ENCODE assay signal across 26 cellular contexts in genomic region chr5:144395704-144396103, GRCh38.
A peak's percentile ranks its signal among the peaks of the same experiment; 100 is the strongest.
DNase-seq lines count a peak whose midpoint lies in the region; ATAC-seq and TF ChIP-seq lines count a peak whose summit lies in the region.
"Had no signal": no experiment of that assay in that cellular context is flagged by ENCODE, and none has a peak within 500 bp of the region (broad histone marks: within the 10 kb centered on the region; RNA-seq: fewer than 3 reads in every experiment).

No MANE protein-coding gene starts in this region.

- H3K27ac Mint-ChIP-seq in Caco-2 (ENCODE audit: unreplicated experiment), result no peak overlapping the region
- H3K27ac Mint-ChIP-seq: activated CD8-positive, alpha-beta T cell treated with anti-CD3 and anti-CD28 coated beads, Interleukin-2, amount 10 ng/mL, durations not matched to agents 7 days and 5 days; activated naive CD4-positive, alpha-beta T cell treated with anti-CD3 and anti-CD28 coated beads for 36 hours; activated T-cell treated with anti-CD3 and anti-CD28 coated beads, Interleukin-2, amount 50 U/mL, for 24 hours had no signal

- H3K4me1 ChIP-seq in Caco-2, result no peaks in the 10 kb centered on the region
- H3K4me1 ChIP-seq: heart left ventricle, left lung, psoas muscle, tibial nerve had no signal

- intact Hi-C loops in Caco-2 (cut with micrococcal nuclease; ENCODE audit: unreplicated experiment), result no loop called here

- H3K4me3 Mint-ChIP-seq in Caco-2 (ENCODE audit: unreplicated experiment), result no peak overlapping the region
- H3K4me3 Mint-ChIP-seq: activated CD8-positive, alpha-beta T cell treated with anti-CD3 and anti-CD28 coated beads, Interleukin-2, amount 10 ng/mL, durations not matched to agents 7 days and 5 days; activated naive CD4-positive, alpha-beta T cell treated with anti-CD3 and anti-CD28 coated beads for 36 hours; activated T-cell treated with anti-CD3 and anti-CD28 coated beads, Interleukin-2, amount 50 U/mL, for 24 hours; CD14-positive monocyte; neural crest cell had no signal

- ATAC-seq in GM18858 (IDR thresholded peaks at IDR 0.05; ENCODE audit: unreplicated experiment), result peak; percentile 67
- ATAC-seq in HG02571 (IDR thresholded peaks at IDR 0.05; ENCODE audit: unreplicated experiment), result peak; percentile 58
- peak; percentile 95 for ATAC-seq in HG03159 (IDR thresholded peaks at IDR 0.05; ENCODE audit: unreplicated experiment)
- ATAC-seq: activated CD8-positive, alpha-beta T cell treated with anti-CD3 and anti-CD28 coated beads, Interleukin-2, amount 10 ng/mL, durations not matched to agents 7 days and 5 days; heart left ventricle; left lung; psoas muscle; SK-N-SH treated with all-trans-retinoic acid at 6 μM for 48 hours; stimulated activated naive CD8-positive, alpha-beta T cell treated with anti-CD3 and anti-CD28 coated beads, Interleukin-15, Interleukin-2, amounts not matched to agents 100 U/mL and 50 U/mL, for 24 hours had no signal

- peak; percentile 69 for DNase-seq in NCI-H69 (lab: John Stamatoyannopoulos, UW)
- DNase-seq in RKO (ENCODE audit: low spot score), result no peak
- DNase-seq in stimulated activated CD4-positive, alpha-beta T cell treated with anti-CD3 and anti-CD28 coated beads, Interleukin-12 subunit alpha, Interleukin-12 subunit beta, amount 100 ng/mL, for 4 hours, result no peak
- DNase-seq in stimulated activated CD8-positive, alpha-beta memory T cell treated with anti-CD3 and anti-CD28 coated beads, Interleukin-4, amount 100 ng/mL, for 48 hours, result no peak
- no peak for DNase-seq in Caco-2
- DNase-seq: activated CD8-positive, alpha-beta T cell treated with anti-CD3 and anti-CD28 coated beads, Interleukin-2, amount 10 ng/mL, durations not matched to agents 7 days and 5 days; activated naive CD4-positive, alpha-beta T cell treated with anti-CD3 and anti-CD28 coated beads for 36 hours; activated T-cell treated with anti-CD3 and anti-CD28 coated beads, Interleukin-2, amount 50 U/mL, for 24 hours; anterior cingulate cortex; dermis blood vessel endothelial cell; heart left ventricle; left lung; NCI-H1092; NCI-H2029; NCI-H446; psoas muscle; stimulated activated naive CD8-positive, alpha-beta T cell treated with anti-CD3 and anti-CD28 coated beads, Interleukin-15, Interleukin-2, amounts not matched to agents 100 U/mL and 50 U/mL, for 24 hours; T1000 had no signal

- no peaks in the 10 kb centered on the region for H3K9me3 ChIP-seq in Caco-2
- H3K9me3 ChIP-seq: heart left ventricle, left lung, psoas muscle, tibial nerve had no signal

- no peaks in the 10 kb centered on the region for H3K36me3 ChIP-seq in Caco-2 (ENCODE audit: control insufficient read depth, insufficient read depth, low read length)
- H3K36me3 ChIP-seq: heart left ventricle, left lung, tibial nerve had no signal

- no peak for TF ChIP-seq CTCF in Caco-2 (IDR thresholded peaks at IDR 0.05; ENCODE audit: insufficient read depth in 1 of 2, low read depth in 1 of 2, low read length in 1 of 2, severe bottlenecking in 1 of 2, unreplicated experiment in 1 of 2)

- H3K9me3 Mint-ChIP-seq in Caco-2 (ENCODE audit: unreplicated experiment), result no peaks in the 10 kb centered on the region

- no peaks in the 10 kb centered on the region for H3K27me3 Mint-ChIP-seq in Caco-2 (ENCODE audit: insufficient read depth, unreplicated experiment)

- no TSS peak for BruUV-seq in Caco-2 (replicated peaks; lab: Mats Ljungman, UMichigan)

- CTCF ChIA-PET in Caco-2 (lab: Charles Lee), result no interaction called here

- no peak overlapping the region for H3K4me3 ChIP-seq in Caco-2 (ENCODE audit: low read depth, low read length)
- H3K4me3 ChIP-seq: heart left ventricle, left lung, psoas muscle, skin epidermis, tibial nerve had no signal

- H3K27me3 ChIP-seq in Caco-2 (replicated peaks; ENCODE audit: control insufficient read depth, insufficient read depth, low read length), result no peaks in the 10 kb centered on the region
- H3K27me3 ChIP-seq: heart left ventricle, left lung, tibial nerve had no signal

- POLR2A ChIA-PET in Caco-2 (lab: Charles Lee), result no interaction called here

- H3K36me3 Mint-ChIP-seq in Caco-2 (ENCODE audit: insufficient read depth, unreplicated experiment), result no peaks in the 10 kb centered on the region
- H3K36me3 Mint-ChIP-seq: CD14-positive monocyte had no signal

- H3K4me1 Mint-ChIP-seq in Caco-2 (ENCODE audit: low read depth, unreplicated experiment), result no peaks in the 10 kb centered on the region
- H3K4me1 Mint-ChIP-seq: neural crest cell had no signal
